In the genomic region with DNA sequence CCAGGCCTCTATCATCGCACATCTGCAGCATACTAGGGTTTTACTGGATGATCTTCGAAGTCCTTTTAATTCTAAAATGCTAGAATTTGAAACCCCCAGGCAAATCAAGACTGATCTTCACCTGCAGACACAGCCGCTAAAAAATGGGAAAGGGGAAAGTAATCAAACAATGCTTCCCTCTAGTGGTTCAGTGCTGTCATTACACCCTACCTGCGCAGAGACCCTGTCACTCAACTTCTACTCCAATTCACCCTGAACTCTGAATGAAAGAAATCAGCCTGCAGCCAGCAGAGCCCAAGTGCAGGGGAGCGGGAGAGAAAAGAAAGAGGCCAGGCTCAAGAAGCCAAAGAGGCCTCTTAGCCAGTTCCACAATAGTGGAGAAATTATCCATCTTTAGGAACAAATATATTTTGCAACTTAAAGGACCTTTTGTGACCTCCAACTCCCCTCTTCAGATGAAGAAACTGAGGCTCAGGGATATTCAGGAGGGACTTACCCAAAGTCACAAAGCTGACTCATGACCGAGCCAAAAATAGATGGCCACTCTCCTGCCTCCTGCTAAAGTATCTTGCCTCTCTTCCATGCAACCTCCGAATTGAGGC, we compare ENCODE assay signal across 1 cellular context.
A peak's percentile ranks its signal among the peaks of the same experiment; 100 is the strongest.
TF ChIP-seq lines count a peak whose summit lies in the region.

No MANE protein-coding gene starts in this region.

TF ChIP-seq in K562, 482 proteins besides CTCF, POLR2A, EP300 and RAD21 (continued from another document):
- TF ChIP-seq, protein P1, sequence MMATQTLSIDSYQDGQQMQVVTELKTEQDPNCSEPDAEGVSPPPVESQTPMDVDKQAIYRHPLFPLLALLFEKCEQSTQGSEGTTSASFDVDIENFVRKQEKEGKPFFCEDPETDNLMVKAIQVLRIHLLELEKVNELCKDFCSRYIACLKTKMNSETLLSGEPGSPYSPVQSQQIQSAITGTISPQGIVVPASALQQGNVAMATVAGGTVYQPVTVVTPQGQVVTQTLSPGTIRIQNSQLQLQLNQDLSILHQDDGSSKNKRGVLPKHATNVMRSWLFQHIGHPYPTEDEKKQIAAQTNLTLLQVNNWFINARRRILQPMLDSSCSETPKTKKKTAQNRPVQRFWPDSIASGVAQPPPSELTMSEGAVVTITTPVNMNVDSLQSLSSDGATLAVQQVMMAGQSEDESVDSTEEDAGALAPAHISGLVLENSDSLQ (IDR thresholded peaks at IDR 0.05): peak; percentile 96
- TF ChIP-seq SMC3 (conservative IDR thresholded peaks at IDR 0.05; ENCODE audit: insufficient read depth, low read depth, low read length): peak; percentile 56
- TF ChIP-seq, protein P2, sequence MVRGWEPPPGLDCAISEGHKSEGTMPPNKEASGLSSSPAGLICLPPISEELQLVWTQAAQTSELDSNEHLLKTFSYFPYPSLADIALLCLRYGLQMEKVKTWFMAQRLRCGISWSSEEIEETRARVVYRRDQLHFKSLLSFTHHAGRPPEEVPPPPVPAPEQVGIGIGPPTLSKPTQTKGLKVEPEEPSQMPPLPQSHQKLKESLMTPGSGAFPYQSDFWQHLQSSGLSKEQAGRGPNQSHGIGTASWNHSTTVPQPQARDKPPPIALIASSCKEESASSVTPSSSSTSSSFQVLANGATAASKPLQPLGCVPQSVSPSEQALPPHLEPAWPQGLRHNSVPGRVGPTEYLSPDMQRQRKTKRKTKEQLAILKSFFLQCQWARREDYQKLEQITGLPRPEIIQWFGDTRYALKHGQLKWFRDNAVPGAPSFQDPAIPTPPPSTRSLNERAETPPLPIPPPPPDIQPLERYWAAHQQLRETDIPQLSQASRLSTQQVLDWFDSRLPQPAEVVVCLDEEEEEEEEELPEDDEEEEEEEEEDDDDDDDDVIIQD (CRISPR knock-in tag; IDR thresholded peaks at IDR 0.05): no peak
- TF ChIP-seq CEBPB (tag; IDR thresholded peaks at IDR 0.05): no peak
- no peak for TF ChIP-seq ZNF3 (CRISPR knock-in tag; IDR thresholded peaks at IDR 0.05)
- TF ChIP-seq CREB3 (tag; conservative IDR thresholded peaks at IDR 0.05; ENCODE audit: low read depth): no peak
- TF ChIP-seq, protein P3, sequence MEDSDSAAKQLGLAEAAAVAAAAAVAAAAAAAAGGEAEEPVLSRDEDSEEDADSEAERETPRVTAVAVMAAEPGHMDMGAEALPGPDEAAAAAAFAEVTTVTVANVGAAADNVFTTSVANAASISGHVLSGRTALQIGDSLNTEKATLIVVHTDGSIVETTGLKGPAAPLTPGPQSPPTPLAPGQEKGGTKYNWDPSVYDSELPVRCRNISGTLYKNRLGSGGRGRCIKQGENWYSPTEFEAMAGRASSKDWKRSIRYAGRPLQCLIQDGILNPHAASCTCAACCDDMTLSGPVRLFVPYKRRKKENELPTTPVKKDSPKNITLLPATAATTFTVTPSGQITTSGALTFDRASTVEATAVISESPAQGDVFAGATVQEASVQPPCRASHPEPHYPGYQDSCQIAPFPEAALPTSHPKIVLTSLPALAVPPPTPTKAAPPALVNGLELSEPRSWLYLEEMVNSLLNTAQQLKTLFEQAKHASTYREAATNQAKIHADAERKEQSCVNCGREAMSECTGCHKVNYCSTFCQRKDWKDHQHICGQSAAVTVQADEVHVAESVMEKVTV (CRISPR knock-in tag; IDR thresholded peaks at IDR 0.05): peak; percentile 47
- no peak for TF ChIP-seq CBX2 (IDR thresholded peaks at IDR 0.05; ENCODE audit: insufficient read depth, low read length, poor library complexity, severe bottlenecking)
- peak; percentile 58 to 62 for TF ChIP-seq NRF1 (conservative IDR thresholded peaks at IDR 0.05 in 1 of 2, IDR thresholded peaks at IDR 0.05 in 1 of 2)
- peak; percentile 77 for TF ChIP-seq PBX2 (CRISPR knock-in tag; IDR thresholded peaks at IDR 0.05; ENCODE audit: low read depth)
- TF ChIP-seq PBX2 (tag; conservative IDR thresholded peaks at IDR 0.05; ENCODE audit: low read depth): peak; percentile 80
- no peak for TF ChIP-seq NFE2L1 (tag; IDR thresholded peaks at IDR 0.05; ENCODE audit: borderline replicate concordance, low read depth)
- no peak for TF ChIP-seq KLF13 (tag; IDR thresholded peaks at IDR 0.05; ENCODE audit: borderline replicate concordance, low read depth)
- no peak for TF ChIP-seq DDX20 (tag; IDR thresholded peaks at IDR 0.05; ENCODE audit: low read depth)
- TF ChIP-seq, protein P4, sequence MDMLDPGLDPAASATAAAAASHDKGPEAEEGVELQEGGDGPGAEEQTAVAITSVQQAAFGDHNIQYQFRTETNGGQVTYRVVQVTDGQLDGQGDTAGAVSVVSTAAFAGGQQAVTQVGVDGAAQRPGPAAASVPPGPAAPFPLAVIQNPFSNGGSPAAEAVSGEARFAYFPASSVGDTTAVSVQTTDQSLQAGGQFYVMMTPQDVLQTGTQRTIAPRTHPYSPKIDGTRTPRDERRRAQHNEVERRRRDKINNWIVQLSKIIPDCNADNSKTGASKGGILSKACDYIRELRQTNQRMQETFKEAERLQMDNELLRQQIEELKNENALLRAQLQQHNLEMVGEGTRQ (CRISPR knock-in tag; IDR thresholded peaks at IDR 0.05): no peak
- TF ChIP-seq ZNF175 (CRISPR knock-in tag; IDR thresholded peaks at IDR 0.05; ENCODE audit: low read depth): no peak
- no peak for TF ChIP-seq ZNF263 (CRISPR knock-in tag; IDR thresholded peaks at IDR 0.05; ENCODE audit: borderline replicate concordance)
